1 cellular context compared by ENCODE assay signal in the genomic region with DNA sequence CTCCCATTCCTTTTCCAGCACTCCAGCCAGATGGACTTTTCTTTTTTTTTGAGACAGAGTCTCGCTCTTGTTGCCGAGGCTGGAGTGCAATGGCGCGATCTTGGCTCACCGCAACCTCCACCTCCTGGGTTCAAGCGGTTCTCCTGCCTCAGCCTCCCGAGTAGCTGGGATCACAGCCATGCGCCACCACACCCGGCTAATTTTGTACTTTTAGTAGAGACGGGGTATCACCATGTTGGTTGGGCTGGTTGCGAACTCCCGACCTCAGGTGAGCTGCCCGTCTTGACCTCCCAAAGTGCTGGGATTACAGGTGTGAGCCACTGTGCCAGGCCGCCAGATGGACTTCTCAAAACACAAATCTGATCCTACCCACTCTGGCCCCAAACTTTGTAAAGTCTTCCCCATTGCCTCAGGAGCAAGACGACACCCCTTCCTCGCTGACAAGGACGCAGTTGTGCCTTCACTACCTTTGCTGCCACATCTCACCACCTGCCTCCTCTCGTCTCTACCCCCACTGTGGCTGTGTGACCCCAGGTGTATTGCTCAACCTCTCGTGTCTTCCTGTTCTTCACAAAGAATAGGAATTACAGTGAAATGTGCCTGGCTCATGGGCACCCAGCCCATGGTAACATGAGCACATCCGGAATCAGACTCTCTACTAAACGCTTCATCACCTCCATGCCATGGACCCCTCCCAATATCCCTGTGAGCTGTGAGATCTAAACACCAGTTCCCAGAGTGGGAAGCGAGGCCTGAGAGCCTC.
A peak's percentile ranks its signal among the peaks of the same experiment; 100 is the strongest.
TF ChIP-seq lines count a peak whose summit lies in the region.

No MANE protein-coding gene starts in this region.

TF ChIP-seq in HepG2, 621 proteins besides CTCF, POLR2A, EP300 and RAD21 (continued from another document):
- TF ChIP-seq, protein P1, sequence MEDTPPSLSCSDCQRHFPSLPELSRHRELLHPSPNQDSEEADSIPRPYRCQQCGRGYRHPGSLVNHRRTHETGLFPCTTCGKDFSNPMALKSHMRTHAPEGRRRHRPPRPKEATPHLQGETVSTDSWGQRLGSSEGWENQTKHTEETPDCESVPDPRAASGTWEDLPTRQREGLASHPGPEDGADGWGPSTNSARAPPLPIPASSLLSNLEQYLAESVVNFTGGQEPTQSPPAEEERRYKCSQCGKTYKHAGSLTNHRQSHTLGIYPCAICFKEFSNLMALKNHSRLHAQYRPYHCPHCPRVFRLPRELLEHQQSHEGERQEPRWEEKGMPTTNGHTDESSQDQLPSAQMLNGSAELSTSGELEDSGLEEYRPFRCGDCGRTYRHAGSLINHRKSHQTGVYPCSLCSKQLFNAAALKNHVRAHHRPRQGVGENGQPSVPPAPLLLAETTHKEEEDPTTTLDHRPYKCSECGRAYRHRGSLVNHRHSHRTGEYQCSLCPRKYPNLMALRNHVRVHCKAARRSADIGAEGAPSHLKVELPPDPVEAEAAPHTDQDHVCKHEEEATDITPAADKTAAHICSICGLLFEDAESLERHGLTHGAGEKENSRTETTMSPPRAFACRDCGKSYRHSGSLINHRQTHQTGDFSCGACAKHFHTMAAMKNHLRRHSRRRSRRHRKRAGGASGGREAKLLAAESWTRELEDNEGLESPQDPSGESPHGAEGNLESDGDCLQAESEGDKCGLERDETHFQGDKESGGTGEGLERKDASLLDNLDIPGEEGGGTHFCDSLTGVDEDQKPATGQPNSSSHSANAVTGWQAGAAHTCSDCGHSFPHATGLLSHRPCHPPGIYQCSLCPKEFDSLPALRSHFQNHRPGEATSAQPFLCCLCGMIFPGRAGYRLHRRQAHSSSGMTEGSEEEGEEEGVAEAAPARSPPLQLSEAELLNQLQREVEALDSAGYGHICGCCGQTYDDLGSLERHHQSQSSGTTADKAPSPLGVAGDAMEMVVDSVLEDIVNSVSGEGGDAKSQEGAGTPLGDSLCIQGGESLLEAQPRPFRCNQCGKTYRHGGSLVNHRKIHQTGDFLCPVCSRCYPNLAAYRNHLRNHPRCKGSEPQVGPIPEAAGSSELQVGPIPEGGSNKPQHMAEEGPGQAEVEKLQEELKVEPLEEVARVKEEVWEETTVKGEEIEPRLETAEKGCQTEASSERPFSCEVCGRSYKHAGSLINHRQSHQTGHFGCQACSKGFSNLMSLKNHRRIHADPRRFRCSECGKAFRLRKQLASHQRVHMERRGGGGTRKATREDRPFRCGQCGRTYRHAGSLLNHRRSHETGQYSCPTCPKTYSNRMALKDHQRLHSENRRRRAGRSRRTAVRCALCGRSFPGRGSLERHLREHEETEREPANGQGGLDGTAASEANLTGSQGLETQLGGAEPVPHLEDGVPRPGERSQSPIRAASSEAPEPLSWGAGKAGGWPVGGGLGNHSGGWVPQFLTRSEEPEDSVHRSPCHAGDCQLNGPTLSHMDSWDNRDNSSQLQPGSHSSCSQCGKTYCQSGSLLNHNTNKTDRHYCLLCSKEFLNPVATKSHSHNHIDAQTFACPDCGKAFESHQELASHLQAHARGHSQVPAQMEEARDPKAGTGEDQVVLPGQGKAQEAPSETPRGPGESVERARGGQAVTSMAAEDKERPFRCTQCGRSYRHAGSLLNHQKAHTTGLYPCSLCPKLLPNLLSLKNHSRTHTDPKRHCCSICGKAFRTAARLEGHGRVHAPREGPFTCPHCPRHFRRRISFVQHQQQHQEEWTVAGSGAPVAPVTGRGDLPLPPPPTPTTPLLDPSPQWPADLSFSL (CRISPR knock-in tag; IDR thresholded peaks at IDR 0.05), result no peak
- no peak for TF ChIP-seq U2AF2 (IDR thresholded peaks at IDR 0.05; ENCODE audit: low read depth, low read length)
- peak; percentile 88 for TF ChIP-seq ZNF768 (CRISPR knock-in tag; IDR thresholded peaks at IDR 0.05)
- TF ChIP-seq KMT2A (CRISPR knock-in tag; IDR thresholded peaks at IDR 0.05), result no peak
- TF ChIP-seq, protein P2, sequence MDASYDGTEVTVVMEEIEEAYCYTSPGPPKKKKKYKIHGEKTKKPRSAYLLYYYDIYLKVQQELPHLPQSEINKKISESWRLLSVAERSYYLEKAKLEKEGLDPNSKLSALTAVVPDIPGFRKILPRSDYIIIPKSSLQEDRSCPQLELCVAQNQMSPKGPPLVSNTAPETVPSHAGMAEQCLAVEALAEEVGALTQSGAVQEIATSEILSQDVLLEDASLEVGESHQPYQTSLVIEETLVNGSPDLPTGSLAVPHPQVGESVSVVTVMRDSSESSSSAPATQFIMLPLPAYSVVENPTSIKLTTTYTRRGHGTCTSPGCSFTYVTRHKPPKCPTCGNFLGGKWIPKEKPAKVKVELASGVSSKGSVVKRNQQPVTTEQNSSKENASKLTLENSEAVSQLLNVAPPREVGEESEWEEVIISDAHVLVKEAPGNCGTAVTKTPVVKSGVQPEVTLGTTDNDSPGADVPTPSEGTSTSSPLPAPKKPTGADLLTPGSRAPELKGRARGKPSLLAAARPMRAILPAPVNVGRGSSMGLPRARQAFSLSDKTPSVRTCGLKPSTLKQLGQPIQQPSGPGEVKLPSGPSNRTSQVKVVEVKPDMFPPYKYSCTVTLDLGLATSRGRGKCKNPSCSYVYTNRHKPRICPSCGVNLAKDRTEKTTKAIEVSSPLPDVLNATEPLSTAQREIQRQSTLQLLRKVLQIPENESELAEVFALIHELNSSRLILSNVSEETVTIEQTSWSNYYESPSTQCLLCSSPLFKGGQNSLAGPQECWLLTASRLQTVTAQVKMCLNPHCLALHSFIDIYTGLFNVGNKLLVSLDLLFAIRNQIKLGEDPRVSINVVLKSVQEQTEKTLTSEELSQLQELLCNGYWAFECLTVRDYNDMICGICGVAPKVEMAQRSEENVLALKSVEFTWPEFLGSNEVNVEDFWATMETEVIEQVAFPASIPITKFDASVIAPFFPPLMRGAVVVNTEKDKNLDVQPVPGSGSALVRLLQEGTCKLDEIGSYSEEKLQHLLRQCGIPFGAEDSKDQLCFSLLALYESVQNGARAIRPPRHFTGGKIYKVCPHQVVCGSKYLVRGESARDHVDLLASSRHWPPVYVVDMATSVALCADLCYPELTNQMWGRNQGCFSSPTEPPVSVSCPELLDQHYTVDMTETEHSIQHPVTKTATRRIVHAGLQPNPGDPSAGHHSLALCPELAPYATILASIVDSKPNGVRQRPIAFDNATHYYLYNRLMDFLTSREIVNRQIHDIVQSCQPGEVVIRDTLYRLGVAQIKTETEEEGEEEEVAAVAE (CRISPR knock-in tag; IDR thresholded peaks at IDR 0.05; ENCODE audit: borderline replicate concordance), result no peak
- TF ChIP-seq, protein P3, sequence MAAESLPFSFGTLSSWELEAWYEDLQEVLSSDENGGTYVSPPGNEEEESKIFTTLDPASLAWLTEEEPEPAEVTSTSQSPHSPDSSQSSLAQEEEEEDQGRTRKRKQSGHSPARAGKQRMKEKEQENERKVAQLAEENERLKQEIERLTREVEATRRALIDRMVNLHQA (CRISPR knock-in tag; IDR thresholded peaks at IDR 0.05), result no peak
- TF ChIP-seq ZFP90 (CRISPR knock-in tag; IDR thresholded peaks at IDR 0.05; ENCODE audit: borderline replicate concordance), result no peak
- TF ChIP-seq KDM3A (CRISPR knock-in tag; IDR thresholded peaks at IDR 0.05; ENCODE audit: low read depth), result no peak
- TF ChIP-seq SOX13 (IDR thresholded peaks at IDR 0.05), result no peak
- TF ChIP-seq SOX13 (CRISPR knock-in tag; conservative IDR thresholded peaks at IDR 0.05 in 1 of 2, IDR thresholded peaks at IDR 0.05 in 1 of 2), result no peak
- TF ChIP-seq CEBPB (IDR thresholded peaks at IDR 0.05; ENCODE audit: borderline replicate concordance, low read depth, low read length), result peak; percentile 60
- no peak for TF ChIP-seq ZIK1 (CRISPR knock-in tag; IDR thresholded peaks at IDR 0.05; ENCODE audit: borderline replicate concordance, low read depth)
- no peak for TF ChIP-seq POLR2G (IDR thresholded peaks at IDR 0.05; ENCODE audit: low read depth, low read length)
- 0 out of 2 replicates have a peak, but pooled peaks have one; percentile 13 for TF ChIP-seq NFE2L1 (CRISPR knock-in tag; IDR thresholded peaks at IDR 0.05; ENCODE audit: borderline replicate concordance)
- no peak for TF ChIP-seq TEAD3 (CRISPR knock-in tag; optimal IDR thresholded peaks at IDR 0.05; ENCODE audit: borderline replicate concordance)
- no peak for TF ChIP-seq SRSF1 (optimal IDR thresholded peaks at IDR 0.05; ENCODE audit: low read depth, low read length)
- no peak for TF ChIP-seq ZNF776 (CRISPR knock-in tag; IDR thresholded peaks at IDR 0.05)
- TF ChIP-seq PITX1 (CRISPR knock-in tag; IDR thresholded peaks at IDR 0.05), result no peak
- TF ChIP-seq CHCHD3 (CRISPR knock-in tag; IDR thresholded peaks at IDR 0.05), result no peak
- 0 out of 2 replicates have a peak, but pooled peaks have one; percentile 11 for TF ChIP-seq ATF7-NPFF (CRISPR knock-in tag; IDR thresholded peaks at IDR 0.05; ENCODE audit: low read depth)
- TF ChIP-seq, protein P4, sequence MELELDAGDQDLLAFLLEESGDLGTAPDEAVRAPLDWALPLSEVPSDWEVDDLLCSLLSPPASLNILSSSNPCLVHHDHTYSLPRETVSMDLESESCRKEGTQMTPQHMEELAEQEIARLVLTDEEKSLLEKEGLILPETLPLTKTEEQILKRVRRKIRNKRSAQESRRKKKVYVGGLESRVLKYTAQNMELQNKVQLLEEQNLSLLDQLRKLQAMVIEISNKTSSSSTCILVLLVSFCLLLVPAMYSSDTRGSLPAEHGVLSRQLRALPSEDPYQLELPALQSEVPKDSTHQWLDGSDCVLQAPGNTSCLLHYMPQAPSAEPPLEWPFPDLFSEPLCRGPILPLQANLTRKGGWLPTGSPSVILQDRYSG (CRISPR knock-in tag; IDR thresholded peaks at IDR 0.05), result no peak
- TF ChIP-seq RAD51 (IDR thresholded peaks at IDR 0.05; ENCODE audit: borderline replicate concordance), result no peak
- TF ChIP-seq MEF2D (CRISPR knock-in tag; IDR thresholded peaks at IDR 0.05), result no peak
- TF ChIP-seq CEBPG (CRISPR knock-in tag; IDR thresholded peaks at IDR 0.05), result peak; percentile 62
- TF ChIP-seq ETV6 (CRISPR knock-in tag; conservative IDR thresholded peaks at IDR 0.05), result no peak
- TF ChIP-seq, protein P5, sequence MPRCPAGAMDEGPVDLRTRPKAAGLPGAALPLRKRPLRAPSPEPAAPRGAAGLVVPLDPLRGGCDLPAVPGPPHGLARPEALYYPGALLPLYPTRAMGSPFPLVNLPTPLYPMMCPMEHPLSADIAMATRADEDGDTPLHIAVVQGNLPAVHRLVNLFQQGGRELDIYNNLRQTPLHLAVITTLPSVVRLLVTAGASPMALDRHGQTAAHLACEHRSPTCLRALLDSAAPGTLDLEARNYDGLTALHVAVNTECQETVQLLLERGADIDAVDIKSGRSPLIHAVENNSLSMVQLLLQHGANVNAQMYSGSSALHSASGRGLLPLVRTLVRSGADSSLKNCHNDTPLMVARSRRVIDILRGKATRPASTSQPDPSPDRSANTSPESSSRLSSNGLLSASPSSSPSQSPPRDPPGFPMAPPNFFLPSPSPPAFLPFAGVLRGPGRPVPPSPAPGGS (CRISPR knock-in tag; IDR thresholded peaks at IDR 0.05), result no peak
- no peak for TF ChIP-seq SMARCE1 (IDR thresholded peaks at IDR 0.05; ENCODE audit: borderline replicate concordance)
- no peak for TF ChIP-seq ZNF331 (CRISPR knock-in tag; IDR thresholded peaks at IDR 0.05)
- TF ChIP-seq ZNF792 (CRISPR knock-in tag; IDR thresholded peaks at IDR 0.05), result no peak
- TF ChIP-seq ZNF326 (CRISPR knock-in tag; IDR thresholded peaks at IDR 0.05; ENCODE audit: borderline replicate concordance), result no peak
- TF ChIP-seq ZNF672 (CRISPR knock-in tag; IDR thresholded peaks at IDR 0.05), result no peak
- TF ChIP-seq NFKBIZ (CRISPR knock-in tag; IDR thresholded peaks at IDR 0.05), result no peak
- TF ChIP-seq SRSF4 (IDR thresholded peaks at IDR 0.05; ENCODE audit: low read depth, low read length, poor library complexity, severe bottlenecking), result no peak
- TF ChIP-seq ZNF382 (CRISPR knock-in tag; IDR thresholded peaks at IDR 0.05; ENCODE audit: borderline replicate concordance), result no peak
